Comparison of ENCODE assay signal across 8 cellular contexts in genomic region chr7:30224511-30225031, GRCh38. TPM values are rescaled to one million over a fixed set of nuclear protein-coding genes. Genes with fewer than 3 reads are reported as not detected.
DNase-seq lines count a peak whose midpoint lies in the region; ATAC-seq and TF ChIP-seq lines count a peak whose summit lies in the region.
"Had no signal": no experiment of that assay in that cellular context is flagged by ENCODE, and none has a peak within 500 bp of the region (broad histone marks: within the 10 kb centered on the region; RNA-seq: fewer than 3 reads in every experiment).

No MANE protein-coding gene starts in this region.

- DNase-seq in MV-4-11 (lab: John Stamatoyannopoulos, UW) (peak; percentile 99), cardiac fibroblast (ENCODE audit: low read depth in 2 of 2) (peak; percentile 71 to 76), glutamatergic neuron (no peak), NCI-H2171 treated with DMSO at 0.1 percent for 48 hours (lab: John Stamatoyannopoulos, UW) (no peak)
- peak in 1 of 2 donors; percentile 40 for DNase-seq in stimulated activated effector memory CD8-positive, alpha-beta T cell treated with anti-CD3 and anti-CD28 coated beads, Interleukin-12 subunit alpha, Interleukin-12 subunit beta, amount 100 ng/mL, for 72 hours (ENCODE audit: low spot score in 2 of 2)

- H3K27me3 Mint-ChIP-seq in glutamatergic neuron (ENCODE audit: unreplicated experiment), result no peaks in the 10 kb centered on the region

- H3K9me3 Mint-ChIP-seq in stimulated activated effector memory CD8-positive, alpha-beta T cell treated with anti-CD3 and anti-CD28 coated beads, Interleukin-12 subunit alpha, Interleukin-12 subunit beta, amount 100 ng/mL, for 72 hours, result no peaks in the 10 kb centered on the region
- H3K9me3 Mint-ChIP-seq in glutamatergic neuron (ENCODE audit: unreplicated experiment), result no peaks in the 10 kb centered on the region

- no peak overlapping the region for H3K4me3 ChIP-seq in cardiac fibroblast (replicated peaks in 1 of 2; ENCODE audit: low read depth in 2 of 2, low read length in 2 of 2)
- H3K4me3 ChIP-seq: SK-N-MC had no signal

- H3K4me1 Mint-ChIP-seq in stimulated activated effector memory CD8-positive, alpha-beta T cell treated with anti-CD3 and anti-CD28 coated beads, Interleukin-12 subunit alpha, Interleukin-12 subunit beta, amount 100 ng/mL, for 72 hours, result peaks cover 16% of the 10 kb centered on the region
- peaks cover 18% of the 10 kb centered on the region for H3K4me1 Mint-ChIP-seq in glutamatergic neuron (ENCODE audit: low read depth, unreplicated experiment)

- H3K27ac Mint-ChIP-seq in stimulated activated effector memory CD8-positive, alpha-beta T cell treated with anti-CD3 and anti-CD28 coated beads, Interleukin-12 subunit alpha, Interleukin-12 subunit beta, amount 100 ng/mL, for 72 hours, result no peak overlapping the region
- no peak overlapping the region for H3K27ac Mint-ChIP-seq in glutamatergic neuron (ENCODE audit: unreplicated experiment)

- TF ChIP-seq CTCF in cardiac fibroblast (IDR thresholded peaks at IDR 0.05; ENCODE audit: low read depth, low read length) (no peak), glutamatergic neuron (IDR thresholded peaks at IDR 0.05; ENCODE audit: partially characterized antibody, unreplicated experiment) (no peak)

- no peak overlapping the region for H3K4me3 Mint-ChIP-seq in stimulated activated effector memory CD8-positive, alpha-beta T cell treated with anti-CD3 and anti-CD28 coated beads, Interleukin-12 subunit alpha, Interleukin-12 subunit beta, amount 100 ng/mL, for 72 hours
- no peak overlapping the region for H3K4me3 Mint-ChIP-seq in glutamatergic neuron (ENCODE audit: unreplicated experiment)

- ATAC-seq in GM19351 (IDR thresholded peaks at IDR 0.05; ENCODE audit: unreplicated experiment) (peak; percentile 61), GM21619 (IDR thresholded peaks at IDR 0.05; ENCODE audit: unreplicated experiment) (no peak)
- peak; percentile 72 for ATAC-seq in stimulated activated effector memory CD8-positive, alpha-beta T cell treated with anti-CD3 and anti-CD28 coated beads, Interleukin-12 subunit alpha, Interleukin-12 subunit beta, amount 100 ng/mL, for 72 hours

- no peaks in the 10 kb centered on the region for H3K36me3 Mint-ChIP-seq in stimulated activated effector memory CD8-positive, alpha-beta T cell treated with anti-CD3 and anti-CD28 coated beads, Interleukin-12 subunit alpha, Interleukin-12 subunit beta, amount 100 ng/mL, for 72 hours
- H3K36me3 Mint-ChIP-seq in glutamatergic neuron (ENCODE audit: unreplicated experiment), result peaks cover 4% of the 10 kb centered on the region

RNA-seq across cellular contexts. Expression of gene ZNRF2, which starts 59.8 kb away (rescaled TPM):
- total RNA-seq in glutamatergic neuron (ENCODE audit: unreplicated experiment), result 16.7 TPM

Comparison
In these comparisons a context has a peak if more than half of its experiments do, and no peak if none do; other contexts are left out.
1. DNase-seq: peak in MV-4-11 (single experiment) and cardiac fibroblast (2 of 2); none in glutamatergic neuron (single experiment) and NCI-H2171 treated with DMSO at 0.1 percent for 48 hours (single experiment).